8 cellular contexts compared by ENCODE assay signal in genomic region chr5:91419571-91420537, GRCh38. TPM values are rescaled to one million over a fixed set of nuclear protein-coding genes. Genes with fewer than 3 reads are reported as not detected.
A peak's percentile ranks its signal among the peaks of the same experiment; 100 is the strongest.
DNase-seq lines count a peak whose midpoint lies in the region; ATAC-seq, FAIRE-seq and TF ChIP-seq lines count a peak whose summit lies in the region.

No MANE protein-coding gene starts in this region.

- POLR2A ChIA-PET in GM12878 (lab: Charles Lee), result interaction anchor here (0.7 to 2.8 kb wide), 3 partner anchors 35 to 196 kb away, joined by 4 to 11 read pairs (median 7); partner anchors contain the start of gene ARRDC3

- RAD21 ChIA-PET in GM12878 (lab: Charles Lee; ENCODE audit: unreplicated experiment), result interaction anchor here (0.7 to 5.8 kb wide), 37 partner anchors 9 to 627 kb away, joined by 3 to 109 read pairs (median 4); partner anchors contain the start of gene ARRDC3

- H4K20me1 ChIP-seq in GM12878 (ENCODE audit: control insufficient read depth, insufficient read depth), result no peaks in the 10 kb centered on the region

- no peaks in the 10 kb centered on the region for H3K27me3 ChIP-seq in CD4-positive, CD25-positive, alpha-beta regulatory T cell (ENCODE audit: control insufficient read depth, insufficient read depth, low read length)
- H3K27me3 ChIP-seq in GM12878 (replicated peaks in 1 of 2; ENCODE audit: control insufficient read depth in 2 of 2, insufficient read depth in 2 of 2, low read length in 1 of 2), result no peaks in the 10 kb centered on the region

- H3K4me3 ChIP-seq in CD4-positive, CD25-positive, alpha-beta regulatory T cell (ENCODE audit: low read depth, low read length), result no peak overlapping the region
- H3K4me3 ChIP-seq in GM12878, result no peak overlapping the region

- intact Hi-C loops in GM12878 (cut with micrococcal nuclease; ENCODE audit: unreplicated experiment), result loop anchor here (1.0 to 5.0 kb wide), 4 partner anchors 318 to 618 kb away; no protein-coding TSS in a partner anchor

- H3K79me2 ChIP-seq in GM12878 (ENCODE audit: control insufficient read depth, insufficient read depth, low read length), result no peaks in the 10 kb centered on the region

- TF ChIP-seq CTCF in GM12878 (IDR thresholded peaks at IDR 0.05 in 2 of 3, conservative IDR thresholded peaks at IDR 0.05 in 1 of 3; ENCODE audit: control insufficient read depth in 2 of 3, extremely low read depth in 1 of 3, insufficient read depth in 1 of 3, low read depth in 3 of 3, low read length in 3 of 3), result peak; percentile 29 to 60 (median 51); a peak in 5 of 6 replicates

- H3K27ac Mint-ChIP-seq in CD4-positive, CD25-positive, alpha-beta regulatory T cell, result peak overlapping the region in 1 of 3 donors; percentile 39

- in situ Hi-C loops in GM12878 (cut with MboI), result loop anchor here (5.0 kb wide), 1 partner anchor 553 kb away; no protein-coding TSS in a partner anchor

- no peak overlapping the region for H3K4me2 ChIP-seq in GM12878 (ENCODE audit: control insufficient read depth, insufficient read depth)

- no TSS peak for BruUV-seq in GM12878 (replicated peaks; lab: Mats Ljungman, UMichigan)

- CTCF ChIA-PET in GM12878 (lab: Yijun Ruan, JAX), result interaction anchor here (0.7 to 11.1 kb wide), 72 partner anchors 9 to 627 kb away, joined by 3 to 199 read pairs (median 5); partner anchors contain the start of gene ARRDC3

- peak; percentile 76 for TF ChIP-seq RAD21 in GM12878 (IDR thresholded peaks at IDR 0.05; ENCODE audit: insufficient read depth, low read depth, low read length)

- FAIRE-seq in GM12878 (lab: Jason Lieb, UNC), result no peak

- DNase-seq in CD4-positive, CD25-positive, alpha-beta regulatory T cell, result peak; percentile 56 to 84 (median 69)
- DNase-seq in NCI-H128 (lab: John Stamatoyannopoulos, UW; ENCODE audit: unreplicated experiment), result peak; percentile 19
- peak; percentile 11 for DNase-seq in T1000 (lab: John Stamatoyannopoulos, UW)
- no peak for DNase-seq in GM12878 (ENCODE audit: low read depth, low spot score)
- DNase-seq in iris pigment epithelial cell (ENCODE audit: low read depth), result peak; percentile 70
- peak; percentile 40 to 61 (median 56) for DNase-seq in stimulated activated CD4-positive, alpha-beta T cell treated with anti-CD3 and anti-CD28 coated beads, Interleukin-1b, Interleukin-23, amount 100 ng/mL, for 24 hours (ENCODE audit: low read depth in 4 of 4, low spot score in 1 of 4)

- H3K27me3 Mint-ChIP-seq in CD4-positive, CD25-positive, alpha-beta regulatory T cell, result no peaks in the 10 kb centered on the region

- SMC1A ChIA-PET in GM12878 (lab: Charles Lee; ENCODE audit: uncharacterized antibody, unreplicated experiment), result interaction anchor here (0.8 to 7.1 kb wide), 42 partner anchors 9 to 636 kb away, joined by 3 to 107 read pairs (median 4); partner anchors contain the start of gene ARRDC3

- H3K4me3 Mint-ChIP-seq in CD4-positive, CD25-positive, alpha-beta regulatory T cell, result no peak overlapping the region

- peaks cover 5 to 27% (median 15%) of the 10 kb centered on the region in 4 donors for H3K4me1 Mint-ChIP-seq in CD4-positive, CD25-positive, alpha-beta regulatory T cell

- no peaks in the 10 kb centered on the region for H3K9me3 ChIP-seq in CD4-positive, CD25-positive, alpha-beta regulatory T cell (ENCODE audit: control insufficient read depth in 2 of 2, low read length in 2 of 2)
- no peaks in the 10 kb centered on the region for H3K9me3 ChIP-seq in GM12878 (replicated peaks; ENCODE audit: control insufficient read depth, insufficient read depth, low read length)

- H3K9me3 Mint-ChIP-seq in CD4-positive, CD25-positive, alpha-beta regulatory T cell, result no peaks in the 10 kb centered on the region

- no peaks in the 10 kb centered on the region for H3K4me1 ChIP-seq in CD4-positive, CD25-positive, alpha-beta regulatory T cell (ENCODE audit: control insufficient read depth, insufficient read depth, low read length, poor library complexity, severe bottlenecking)
- no peaks in the 10 kb centered on the region for H3K4me1 ChIP-seq in GM12878 (ENCODE audit: control insufficient read depth, insufficient read depth, low read length)

- no peak for TF ChIP-seq POLR2A in GM12878 (IDR thresholded peaks at IDR 0.05; ENCODE audit: low read depth, low read length)

- no peak overlapping the region for H3K27ac ChIP-seq in CD4-positive, CD25-positive, alpha-beta regulatory T cell (ENCODE audit: insufficient read depth, low read length, poor library complexity, severe bottlenecking)
- H3K27ac ChIP-seq in GM12878 (ENCODE audit: control insufficient read depth, insufficient read depth), result no peak overlapping the region

- H3K36me3 ChIP-seq in CD4-positive, CD25-positive, alpha-beta regulatory T cell (ENCODE audit: control insufficient read depth, insufficient read depth, low read length), result no peaks in the 10 kb centered on the region
- H3K36me3 ChIP-seq in GM12878 (ENCODE audit: control insufficient read depth in 2 of 2, insufficient read depth in 2 of 2, low read length in 1 of 2), result no peaks in the 10 kb centered on the region

- peak in 1 of 2 donors; percentile 31 for ATAC-seq in CD4-positive, CD25-positive, alpha-beta regulatory T cell (ENCODE audit: low read depth in 2 of 2)
- ATAC-seq in GM21423 (IDR thresholded peaks at IDR 0.05; ENCODE audit: unreplicated experiment) (peak; percentile 55), GM12878 (peak; percentile 71), GM21619 (IDR thresholded peaks at IDR 0.05; ENCODE audit: unreplicated experiment) (no peak)

- H3K9ac ChIP-seq in GM12878 (ENCODE audit: control insufficient read depth, insufficient read depth, low read length), result no peak overlapping the region

- no peak overlapping the region for H2AFZ ChIP-seq in GM12878 (ENCODE audit: control insufficient read depth, low read depth, low read length)

- TF ChIP-seq EP300 in GM12878 (IDR thresholded peaks at IDR 0.05; ENCODE audit: borderline replicate concordance in 1 of 2, control insufficient read depth in 1 of 2, low read depth in 2 of 2, low read length in 2 of 2), result no peak

- 50% methylated on average over 9 of the region's 9 CpGs for WGBS in GM12878 (ENCODE audit: insufficient coverage, insufficient replicate concordance, low lambda C conversion rate, missing lambda C conversion rate)

- no peaks in the 10 kb centered on the region for H3K36me3 Mint-ChIP-seq in CD4-positive, CD25-positive, alpha-beta regulatory T cell

TF ChIP-seq in GM12878, 131 proteins besides CTCF, POLR2A, EP300 and RAD21:
- TF ChIP-seq SIX5 (IDR thresholded peaks at IDR 0.05; ENCODE audit: low read depth, low read length, severe bottlenecking), result peak; percentile 8
- no peak for TF ChIP-seq LARP7 (IDR thresholded peaks at IDR 0.05)
- peak; percentile 65; the same call in 1 of the 2 replicates for TF ChIP-seq SMC3 (IDR thresholded peaks at IDR 0.05; ENCODE audit: borderline replicate concordance, low read length)

RNA-seq across cellular contexts. Expression of gene ARRDC3, which starts 36.7 kb away (rescaled TPM):
- total RNA-seq in CD4-positive, CD25-positive, alpha-beta regulatory T cell, result 228 TPM
- 100 to 1,000 TPM; 102 to 194 (median 149) TPM for polyA plus RNA-seq in CD4-positive, CD25-positive, alpha-beta regulatory T cell
- 42.9 and 46.5 TPM in 2 replicates for total RNA-seq in GM12878 (2013; cell fraction: nucleolus; rRNA removed)
- total RNA-seq in GM12878 (2014; rRNA removed), result 10.1 and 10.7 TPM in 2 replicates
- total RNA-seq in GM12878 (2014; rRNA removed; fragmentation: Illumina TruSeq; extraction: Trizol), result 9.2 and 10.3 TPM in 2 replicates
- total RNA-seq in GM12878 (2021), result 7.7 and 8.0 TPM in 2 replicates
- polyA plus RNA-seq in GM12878 (2011; ENCODE audit: low read depth), result 15.3 TPM
- polyA plus RNA-seq in GM12878 (2011; rRNA removed), result 9.4 and 15.5 TPM in 2 replicates
- 3.9 and 4.8 TPM in 2 replicates for polyA plus RNA-seq in GM12878 (2011; cell fraction: cytosol; rRNA removed)
- polyA plus RNA-seq in GM12878 (2011; cell fraction: nucleus; rRNA removed), result 8.8 and 10.4 TPM in 2 replicates
- polyA plus RNA-seq in GM12878 (2012), result 17.9 and 19.4 TPM in 2 replicates
- polyA plus RNA-seq in GM12878 (2014; fragmentation: Illumina TruSeq; extraction: Trizol), result 4.3 and 6.1 TPM in 2 replicates
- polyA plus RNA-seq in GM12878 (2014; fragmentation: Nextera tagmentation; extraction: Ambion mirVana), result 1 to 10 TPM; 2.3 to 7.0 TPM
- polyA plus RNA-seq in GM12878 (2014; rRNA removed), result 3.6 and 4.0 TPM in 2 replicates
- polyA plus RNA-seq in GM12878 (2016; fragmentation: Nextera tagmentation; extraction: Ambion mirVana), result 10 to 100 TPM; 12.5 to 14.0 TPM
- 27.3 and 33.1 TPM in 2 replicates for polyA minus RNA-seq in GM12878 (2011; rRNA and poly(A)+ RNA removed)
- polyA minus RNA-seq in GM12878 (2011; cell fraction: cytosol; rRNA and poly(A)+ RNA removed), result 12.4 and 13.0 TPM in 2 replicates
- polyA minus RNA-seq in GM12878 (2011; cell fraction: nucleus; rRNA and poly(A)+ RNA removed), result 25.0 and 34.7 TPM in 2 replicates
